Comparison of ENCODE assay signal across 24 cellular contexts in genomic region chr13:64051278-64051677, GRCh38.
"Had no signal": no experiment of that assay in that cellular context is flagged by ENCODE, and none has a peak within 500 bp of the region (broad histone marks: within the 10 kb centered on the region; RNA-seq: fewer than 3 reads in every experiment).

No MANE protein-coding gene starts in this region.

- H3K4me3 ChIP-seq: colonic mucosa, coronary artery, dorsolateral prefrontal cortex, esophagus muscularis mucosa, esophagus squamous epithelium, gastrocnemius medialis, gastroesophageal sphincter, heart left ventricle, heart right ventricle had no signal

- H3K4me1 ChIP-seq: colonic mucosa, esophagus muscularis mucosa, esophagus squamous epithelium, foreskin keratinocyte, gastrocnemius medialis, gastroesophageal sphincter, heart left ventricle, heart right ventricle had no signal

- H3K27ac ChIP-seq: colonic mucosa, coronary artery, dorsolateral prefrontal cortex, epithelial cell of prostate, esophagus muscularis mucosa, esophagus squamous epithelium, foreskin keratinocyte, gastrocnemius medialis, gastroesophageal sphincter, heart left ventricle, heart right ventricle had no signal

- H3K27me3 ChIP-seq: colonic mucosa, dorsolateral prefrontal cortex, esophagus muscularis mucosa, esophagus squamous epithelium, foreskin keratinocyte, gastrocnemius medialis, gastroesophageal sphincter, heart left ventricle, heart right ventricle had no signal

- ATAC-seq: effector memory CD8-positive, alpha-beta T cell; esophagus mucosa; foreskin keratinocyte; gastrocnemius medialis; gastroesophageal sphincter; heart left ventricle; heart right ventricle had no signal

- H3K36me3 ChIP-seq: colonic mucosa, esophagus muscularis mucosa, esophagus squamous epithelium, gastrocnemius medialis, gastroesophageal sphincter, heart left ventricle, heart right ventricle had no signal

- DNase-seq: colonic mucosa; cortex of kidney; dermis blood vessel endothelial cell; dorsolateral prefrontal cortex; effector CD4-positive, alpha-beta T cell; effector CD8-positive, alpha-beta T cell; effector memory CD4-positive, alpha-beta T cell; effector memory CD8-positive, alpha-beta T cell; endodermal cell; erythroblast; esophagus squamous epithelium; foreskin fibroblast; foreskin keratinocyte; foreskin melanocyte; gastrocnemius medialis; glutamatergic neuron; head of caudate nucleus; heart left ventricle; heart right ventricle had no signal

- H3K9me3 ChIP-seq: colonic mucosa, gastrocnemius medialis, gastroesophageal sphincter had no signal
